ENCODE assay signal across 14 cellular contexts in genomic region chrX:16604300-16604699, GRCh38. TPM values are rescaled to one million over a fixed set of nuclear protein-coding genes. Genes with fewer than 3 reads are reported as not detected.
DNase-seq lines count a peak whose midpoint lies in the region; ATAC-seq, FAIRE-seq and TF ChIP-seq lines count a peak whose summit lies in the region.
"Had no signal": no experiment of that assay in that cellular context is flagged by ENCODE, and none has a peak within 500 bp of the region (broad histone marks: within the 10 kb centered on the region; RNA-seq: fewer than 3 reads in every experiment).

No MANE protein-coding gene starts in this region.

- H3K27me3 Mint-ChIP-seq in activated naive CD8-positive, alpha-beta T cell treated with anti-CD3 and anti-CD28 coated beads, Interleukin-2, amount 10 ng/mL, durations not matched to agents 7 days and 5 days, result no peaks in the 10 kb centered on the region

- no peak overlapping the region for H3K4me3 ChIP-seq in transverse colon
- H3K4me3 ChIP-seq: adrenal gland had no signal

- no peak for TF ChIP-seq EP300 in transverse colon (IDR thresholded peaks at IDR 0.05; ENCODE audit: low read depth)

- 69% methylated on average over 2 of the region's 2 CpGs; no CpG with 5 or more reads in 1 of the 2 donors for WGBS in transverse colon (ENCODE audit: low coverage in 1 of 2), 2 donors

- DNase-seq in Right ventricle myocardium inferior (ENCODE audit: missing footprints) (no peak), cardiac septum (ENCODE audit: low spot score) (no peak), left lobe of liver (ENCODE audit: low spot score) (peak; percentile 43), transverse colon (no peak), urothelium cell line (ENCODE audit: low spot score) (no peak), G401 (ENCODE audit: low spot score) (no peak)
- DNase-seq in activated naive CD8-positive, alpha-beta T cell treated with anti-CD3 and anti-CD28 coated beads, Interleukin-2, amount 10 ng/mL, durations not matched to agents 7 days and 5 days, result no peak
- DNase-seq: activated CD4-positive, CD25-positive, alpha-beta regulatory T cell treated with anti-CD3 and anti-CD28 coated beads, Interleukin-2, amount 50 U/mL, for 72 hours; NCI-H1436 treated with DMSO at 0.1 percent for 48 hours; NCI-H774 had no signal

- H3K9me3 ChIP-seq in transverse colon, result no peaks in the 10 kb centered on the region
- H3K9me3 ChIP-seq: adrenal gland, neutrophil had no signal

- ATAC-seq in Right ventricle myocardium inferior (peak; percentile 48), left lobe of liver (peak; percentile 79), GM18498 (IDR thresholded peaks at IDR 0.05; ENCODE audit: unreplicated experiment) (no peak)
- no peak for ATAC-seq in activated naive CD8-positive, alpha-beta T cell treated with anti-CD3 and anti-CD28 coated beads, Interleukin-2, amount 10 ng/mL, durations not matched to agents 7 days and 5 days (ENCODE audit: low read depth)

- peak overlapping the region; percentile 65 for H3K4me3 Mint-ChIP-seq in activated naive CD8-positive, alpha-beta T cell treated with anti-CD3 and anti-CD28 coated beads, Interleukin-2, amount 10 ng/mL, durations not matched to agents 7 days and 5 days

- POLR2A ChIA-PET in activated naive CD8-positive, alpha-beta T cell treated with anti-CD3 and anti-CD28 coated beads, Interleukin-2, amount 10 ng/mL, durations not matched to agents 7 days and 5 days (lab: Charles Lee), result no interaction called here

- TF ChIP-seq CTCF in transverse colon (IDR thresholded peaks at IDR 0.05), result no peak

- peak overlapping the region in 3 of 4 donors; percentile 37 to 60 (median 57) for H3K27ac ChIP-seq in transverse colon
- H3K27ac ChIP-seq: adrenal gland, neutrophil had no signal

- H3K36me3 Mint-ChIP-seq in activated naive CD8-positive, alpha-beta T cell treated with anti-CD3 and anti-CD28 coated beads, Interleukin-2, amount 10 ng/mL, durations not matched to agents 7 days and 5 days, result no peaks in the 10 kb centered on the region

- TF ChIP-seq POLR2A in transverse colon (IDR thresholded peaks at IDR 0.05), result no peak

- no peaks in the 10 kb centered on the region for H3K9me3 Mint-ChIP-seq in activated naive CD8-positive, alpha-beta T cell treated with anti-CD3 and anti-CD28 coated beads, Interleukin-2, amount 10 ng/mL, durations not matched to agents 7 days and 5 days

- H3K4me1 ChIP-seq in transverse colon, result peaks cover 0 to 8% (median 1%) of the 10 kb centered on the region in 4 donors
- H3K4me1 ChIP-seq: adrenal gland had no signal

- intact Hi-C loops in Right ventricle myocardium inferior (cut with DNase I) (no loop called here), cardiac septum (cut with DNase I) (no loop called here), transverse colon (cut with DNase I; ENCODE audit: low total_unique reads) (no loop called here)

- no peak for FAIRE-seq in urothelium cell line (lab: Jason Lieb, UNC)

- no peaks in the 10 kb centered on the region for H3K36me3 ChIP-seq in transverse colon
- H3K36me3 ChIP-seq: adrenal gland, neutrophil had no signal

- in situ Hi-C loops in transverse colon (cut with MboI; ENCODE audit: low pct_ligation_motif_present in 1 of 4, low pct_unique_long_range_greater_than_20kb in 1 of 4, low sequenced_read_pairs in 3 of 4) (no loop called here), G401 (cut with HindIII; ENCODE audit: low sequenced_read_pairs) (no loop called here)

- H3K4me1 Mint-ChIP-seq in activated naive CD8-positive, alpha-beta T cell treated with anti-CD3 and anti-CD28 coated beads, Interleukin-2, amount 10 ng/mL, durations not matched to agents 7 days and 5 days, result peaks cover 15% of the 10 kb centered on the region

- no peaks in the 10 kb centered on the region for H3K27me3 ChIP-seq in transverse colon
- H3K27me3 ChIP-seq: adrenal gland, neutrophil had no signal

- peak overlapping the region; percentile 86 for H3K27ac Mint-ChIP-seq in activated naive CD8-positive, alpha-beta T cell treated with anti-CD3 and anti-CD28 coated beads, Interleukin-2, amount 10 ng/mL, durations not matched to agents 7 days and 5 days

RNA-seq across cellular contexts. Expression of gene S100G, which starts 45.7 kb away (rescaled TPM):
- total RNA-seq in Right ventricle myocardium inferior (not detected), cardiac septum (not detected), left lobe of liver (not detected), transverse colon (not detected)
- total RNA-seq in activated naive CD8-positive, alpha-beta T cell treated with anti-CD3 and anti-CD28 coated beads, Interleukin-2, amount 10 ng/mL, durations not matched to agents 7 days and 5 days, result not detected
- not detected in 2 replicates for total RNA-seq in G401 (2014; rRNA removed; shearing (Covaris generic))
- total RNA-seq: adrenal gland, dermis blood vessel endothelial cell had no signal

Comparison
In these comparisons a context has a peak if more than half of its experiments do, and no peak if none do; other contexts are left out.
1. ATAC-seq: peak in Right ventricle myocardium inferior (single experiment) and left lobe of liver (single experiment); none in activated naive CD8-positive, alpha-beta T cell treated with anti-CD3 and anti-CD28 coated beads, Interleukin-2, amount 10 ng/mL, durations not matched to agents 7 days and 5 days (single experiment) and GM18498 (single experiment).